ENCODE assay signal across 20 cellular contexts in the genomic region with DNA sequence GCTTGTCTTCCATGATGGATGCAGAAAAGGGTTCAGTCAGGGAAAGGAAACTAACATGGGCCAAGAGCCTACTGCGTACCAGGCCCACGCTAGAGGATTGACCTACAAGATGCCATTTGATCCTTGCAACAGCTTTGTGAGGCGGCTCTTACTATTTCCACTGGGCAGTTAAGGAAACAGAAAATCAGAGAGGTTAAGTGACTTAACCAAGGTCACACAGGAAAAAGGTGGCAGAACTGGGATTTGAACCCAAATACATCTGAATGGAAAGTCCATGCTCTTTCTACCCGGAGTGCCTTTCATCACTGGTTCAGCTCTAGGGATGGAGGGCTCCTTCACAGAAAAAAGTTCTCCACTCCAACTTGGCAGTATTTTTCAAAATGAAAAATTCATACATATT. TPM values are rescaled to one million over a fixed set of nuclear protein-coding genes. Genes with fewer than 3 reads are reported as not detected.
DNase-seq lines count a peak whose midpoint lies in the region; ATAC-seq and TF ChIP-seq lines count a peak whose summit lies in the region.
"Had no signal": no experiment of that assay in that cellular context is flagged by ENCODE, and none has a peak within 500 bp of the region (broad histone marks: within the 10 kb centered on the region; RNA-seq: fewer than 3 reads in every experiment).

No MANE protein-coding gene starts in this region.

- H3K9me3 ChIP-seq in left ventricle myocardium inferior (replicated peaks), result no peaks in the 10 kb centered on the region
- H3K9me3 ChIP-seq in tibial nerve, result no peaks in the 10 kb centered on the region
- H3K9me3 ChIP-seq: BLaER1, Caco-2 had no signal

- no peaks in the 10 kb centered on the region for H3K9me3 Mint-ChIP-seq in endothelial cell (ENCODE audit: unreplicated experiment)
- H3K9me3 Mint-ChIP-seq: CD8-positive, alpha-beta T cell had no signal

- TF ChIP-seq EP300 in tibial nerve (IDR thresholded peaks at IDR 0.05), result no peak

- H3K4me3 Mint-ChIP-seq in endothelial cell (ENCODE audit: unreplicated experiment), result no peak overlapping the region
- H3K4me3 Mint-ChIP-seq: B cell; CD4-positive, CD25-positive, alpha-beta regulatory T cell; CD8-positive, alpha-beta T cell had no signal

- 69 to 71% methylated on average over 4 of the region's 4 CpGs for WGBS in tibial nerve, 2 donors

- ATAC-seq in Right ventricle myocardium inferior, result no peak
- ATAC-seq in HG03460 (IDR thresholded peaks at IDR 0.05; ENCODE audit: unreplicated experiment), result no peak
- ATAC-seq: CD8-positive, alpha-beta T cell had no signal

- H3K36me3 ChIP-seq in left ventricle myocardium inferior (peaks cover 4% of the 10 kb centered on the region), tibial nerve (peaks cover 0 to 10% (median 0%) of the 10 kb centered on the region in 3 donors)
- H3K36me3 ChIP-seq: BLaER1 had no signal

- H3K27me3 Mint-ChIP-seq in endothelial cell (ENCODE audit: unreplicated experiment), result peaks cover 10% of the 10 kb centered on the region

- H3K27ac ChIP-seq in left ventricle myocardium inferior (replicated peaks) (peak overlapping the region; percentile 72), cingulate gyrus (ENCODE audit: low read depth, low read length) (peak overlapping the region; percentile 60), tibial nerve (no peak overlapping the region)
- H3K27ac ChIP-seq: 22Rv1, BLaER1, C4-2B had no signal

- intact Hi-C loops in left ventricle myocardium inferior (cut with micrococcal nuclease) (no loop called here), Right ventricle myocardium inferior (cut with DNase I) (no loop called here)

- peak overlapping the region; percentile 57 for H3K27ac Mint-ChIP-seq in endothelial cell (ENCODE audit: unreplicated experiment)
- H3K27ac Mint-ChIP-seq: B cell; CD8-positive, alpha-beta T cell had no signal

- H3K4me3 ChIP-seq in left ventricle myocardium inferior (no peak overlapping the region), tibial nerve (no peak overlapping the region)
- H3K4me3 ChIP-seq: BLaER1 had no signal

- H3K36me3 Mint-ChIP-seq in endothelial cell (ENCODE audit: low read depth, unreplicated experiment), result peaks cover 12% of the 10 kb centered on the region
- H3K36me3 Mint-ChIP-seq: CD4-positive, CD25-positive, alpha-beta regulatory T cell; CD8-positive, alpha-beta T cell had no signal

- TF ChIP-seq POLR2A in tibial nerve (IDR thresholded peaks at IDR 0.05), result no peak

- H3K27me3 ChIP-seq in left ventricle myocardium inferior (ENCODE audit: low read depth) (peaks cover 30% of the 10 kb centered on the region), tibial nerve (no peaks in the 10 kb centered on the region)
- H3K27me3 ChIP-seq: BLaER1 had no signal

- H3K4me1 ChIP-seq in left ventricle myocardium inferior, result peaks cover 32% of the 10 kb centered on the region
- peaks cover 0 to 2% (median 0%) of the 10 kb centered on the region in 4 donors for H3K4me1 ChIP-seq in tibial nerve

- TF ChIP-seq CTCF in left ventricle myocardium inferior (IDR thresholded peaks at IDR 0.05; ENCODE audit: borderline replicate concordance) (no peak), endothelial cell (IDR thresholded peaks at IDR 0.05; ENCODE audit: unreplicated experiment) (no peak), tibial nerve (IDR thresholded peaks at IDR 0.05) (no peak)

- peaks cover 64% of the 10 kb centered on the region for H3K4me1 Mint-ChIP-seq in endothelial cell (ENCODE audit: unreplicated experiment)
- H3K4me1 Mint-ChIP-seq: B cell; CD4-positive, CD25-positive, alpha-beta regulatory T cell had no signal

- no peak for DNase-seq in left ventricle myocardium inferior
- DNase-seq in Right ventricle myocardium inferior (ENCODE audit: missing footprints), result no peak
- no peak for DNase-seq in endothelial cell (ENCODE audit: low spot score)
- DNase-seq in putamen (ENCODE audit: low spot score), result no peak
- DNase-seq in stimulated activated CD4-positive, alpha-beta T cell treated with anti-CD3 and anti-CD28 coated beads, Interleukin-4, amount 100 ng/mL, for 1 hour, result no peak
- no peak for DNase-seq in tibial nerve (ENCODE audit: low spot score in 2 of 2)
- DNase-seq: Caco-2; CD4-positive, CD25-positive, alpha-beta regulatory T cell; CD8-positive, alpha-beta T cell; DMS153; DND-41; GOT3; H7; HCEC 1CT had no signal

RNA-seq across cellular contexts. Expression of a gene that starts 50.0 kb away (rescaled TPM):
- total RNA-seq in left ventricle myocardium inferior (16.1 TPM), Right ventricle myocardium inferior (21.0 TPM), endothelial cell (ENCODE audit: unreplicated experiment) (140 TPM), tibial nerve (10 to 100 TPM; 19.9 to 55.5 (median 44.9) TPM)
- total RNA-seq: B cell had no signal

Comparison
In these comparisons a context has a peak if more than half of its experiments do, and no peak if none do; other contexts are left out.
1. H3K27ac ChIP-seq: peak in left ventricle myocardium inferior (single experiment) and cingulate gyrus (single experiment); none in tibial nerve (0 of 4).